8 cellular contexts compared by ENCODE assay signal in the genomic region with DNA sequence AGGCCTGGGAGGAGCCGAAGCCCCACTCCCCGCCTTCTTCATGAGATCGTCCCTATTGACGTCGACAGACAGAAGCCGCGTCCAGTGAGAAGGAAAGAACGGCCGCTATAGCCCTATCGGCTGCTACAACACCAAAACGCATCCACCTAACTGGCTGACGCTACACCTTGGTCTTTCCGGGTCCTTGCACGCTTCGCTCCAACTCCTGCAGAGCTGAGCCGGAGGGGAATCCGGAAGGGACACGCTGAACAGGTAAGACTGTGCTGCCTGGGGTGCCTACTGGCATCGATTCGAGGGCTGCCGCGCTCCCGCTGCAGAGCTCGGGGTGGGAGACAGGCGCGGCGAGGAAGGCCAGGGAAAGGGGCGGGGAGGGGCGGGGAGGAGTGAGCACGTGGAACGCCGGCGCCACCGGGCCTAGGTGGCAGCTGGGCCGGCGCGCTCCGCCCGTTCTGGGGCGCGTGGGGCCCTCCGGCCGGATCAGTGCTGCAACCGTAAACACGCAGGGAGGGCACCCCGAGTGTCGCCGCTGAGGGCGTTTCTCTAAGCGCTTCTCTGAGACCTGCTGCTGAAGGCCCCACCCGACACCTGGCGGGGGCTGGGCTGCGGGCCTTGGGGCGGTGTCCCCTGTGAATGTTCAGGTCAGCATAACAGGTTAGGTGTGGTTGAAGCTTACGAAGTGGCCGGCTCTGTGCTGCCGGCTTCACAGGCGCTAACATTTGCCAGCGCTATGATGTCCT. TPM values are rescaled to one million over a fixed set of nuclear protein-coding genes. Genes with fewer than 3 reads are reported as not detected.
A peak's percentile ranks its signal among the peaks of the same experiment; 100 is the strongest.
DNase-seq lines count a peak whose midpoint lies in the region; ATAC-seq, FAIRE-seq and TF ChIP-seq lines count a peak whose summit lies in the region.

A gene with protein sequence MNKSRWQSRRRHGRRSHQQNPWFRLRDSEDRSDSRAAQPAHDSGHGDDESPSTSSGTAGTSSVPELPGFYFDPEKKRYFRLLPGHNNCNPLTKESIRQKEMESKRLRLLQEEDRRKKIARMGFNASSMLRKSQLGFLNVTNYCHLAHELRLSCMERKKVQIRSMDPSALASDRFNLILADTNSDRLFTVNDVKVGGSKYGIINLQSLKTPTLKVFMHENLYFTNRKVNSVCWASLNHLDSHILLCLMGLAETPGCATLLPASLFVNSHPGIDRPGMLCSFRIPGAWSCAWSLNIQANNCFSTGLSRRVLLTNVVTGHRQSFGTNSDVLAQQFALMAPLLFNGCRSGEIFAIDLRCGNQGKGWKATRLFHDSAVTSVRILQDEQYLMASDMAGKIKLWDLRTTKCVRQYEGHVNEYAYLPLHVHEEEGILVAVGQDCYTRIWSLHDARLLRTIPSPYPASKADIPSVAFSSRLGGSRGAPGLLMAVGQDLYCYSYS (plus strand): TSS at position 173 of the 737 bp plus-strand sequence. CDS start 11,515 bp downstream, outside the sequence.

- WGBS in HepG2 (ENCODE audit: low lambda C conversion rate) = 3% methylated on average over 23 of the region's 59 CpGs

- POLR2A ChIA-PET in HepG2 (lab: Yijun Ruan, JAX) = interaction anchor here (1.4 to 1.8 kb wide), 2 partner anchors 32 to 37 kb away, joined by 4 to 5 read pairs; a partner anchor contains a TSS

- peak; percentile 97 for ATAC-seq in CD4-positive, CD25-positive, alpha-beta regulatory T cell (ENCODE audit: low read depth in 2 of 2)
- ATAC-seq in GM19452 (IDR thresholded peaks at IDR 0.05; ENCODE audit: unreplicated experiment) (peak; percentile 97), HG03575 (IDR thresholded peaks at IDR 0.05; ENCODE audit: extremely low read depth, insufficient number of reproducible peaks, low FRiP score, unreplicated experiment) (peak; percentile 94), HepG2 (peak; percentile 95)

- peak; percentile 68 to 87 for TF ChIP-seq POLR2A in HepG2 (IDR thresholded peaks at IDR 0.05; ENCODE audit: insufficient read depth in 1 of 2, low read depth in 2 of 2, low read length in 2 of 2)

- no peaks in the 10 kb centered on the region for H3K9me3 Mint-ChIP-seq in CD4-positive, CD25-positive, alpha-beta regulatory T cell

- H3K36me3 Mint-ChIP-seq in CD4-positive, CD25-positive, alpha-beta regulatory T cell = peaks cover 3% of the 10 kb centered on the region

- H3K9me3 ChIP-seq in CD4-positive, CD25-positive, alpha-beta regulatory T cell (ENCODE audit: control insufficient read depth in 2 of 2, low read length in 2 of 2) = no peaks in the 10 kb centered on the region
- H3K9me3 ChIP-seq in HepG2 (ENCODE audit: low read length) = no peaks in the 10 kb centered on the region

- TF ChIP-seq CTCF in HepG2 (CRISPR knock-in tag; IDR thresholded peaks at IDR 0.05) = no peak

- H3K4me3 ChIP-seq in CD4-positive, CD25-positive, alpha-beta regulatory T cell (ENCODE audit: low read depth, low read length) = peak within 1 kb of the TSS; percentile 78
- H3K4me3 ChIP-seq in HepG2 (replicated peaks in 1 of 3; ENCODE audit: insufficient read depth in 1 of 3, low read depth in 2 of 3, low read length in 3 of 3) = peak within 1 kb of the TSS; percentile 80 to 98 (median 91)

- H3K4me1 Mint-ChIP-seq in CD4-positive, CD25-positive, alpha-beta regulatory T cell = peaks cover 5 to 32% (median 11%) of the 10 kb centered on the region in 4 donors

- TSS peak; percentile 56 for BruUV-seq in HepG2 (replicated peaks; lab: Mats Ljungman, UMichigan)

- H3K4me3 Mint-ChIP-seq in CD4-positive, CD25-positive, alpha-beta regulatory T cell = peak within 1 kb of the TSS; percentile 95 to 99 (median 98)

- peak; percentile 84 for FAIRE-seq in HepG2 (lab: Jason Lieb, UNC)

- peaks cover 21% of the 10 kb centered on the region for H3K79me2 ChIP-seq in HepG2 (ENCODE audit: insufficient read depth, low read length)

- peaks cover 16% of the 10 kb centered on the region for H3K27me3 Mint-ChIP-seq in CD4-positive, CD25-positive, alpha-beta regulatory T cell

- CTCF ChIA-PET in HepG2 (lab: Yijun Ruan, JAX; ENCODE audit: low intra/inter-chr PET ratio, low total read pairs) = no interaction called here

- peak; percentile 89 to 98 (median 92) for DNase-seq in CD4-positive, CD25-positive, alpha-beta regulatory T cell
- peak; percentile 98 for DNase-seq in NCI-H82 (lab: John Stamatoyannopoulos, UW)
- peak; percentile 94 to 95 for DNase-seq in activated CD4-positive, alpha-beta T cell treated with anti-CD3 and anti-CD28 coated beads, Interleukin-2, amount 50 U/mL, for 4 hours
- peak; percentile 93 to 99 for DNase-seq in dermis microvascular lymphatic vessel endothelial cell (ENCODE audit: low read depth in 2 of 2)
- DNase-seq in HepG2 (ENCODE audit: low spot score) = peak; percentile 98
- DNase-seq in stimulated activated CD4-positive, alpha-beta T cell treated with anti-CD3 and anti-CD28 coated beads, Interleukin-4, amount 100 ng/mL, for 24 hours = peak; percentile 95

- H3K4me1 ChIP-seq in CD4-positive, CD25-positive, alpha-beta regulatory T cell (ENCODE audit: control insufficient read depth, insufficient read depth, low read length, poor library complexity, severe bottlenecking) = peaks cover 20% of the 10 kb centered on the region
- H3K4me1 ChIP-seq in HepG2 (ENCODE audit: insufficient read depth, low read length) = peaks cover 18% of the 10 kb centered on the region

- in situ Hi-C loops in HepG2 (cut with HindIII; ENCODE audit: extremely low pct_ligation_motif_present, low pct_unique_long_range_greater_than_20kb) = no loop called here

- peak within 1 kb of the TSS; percentile 83 for H3K9ac ChIP-seq in HepG2 (ENCODE audit: insufficient read depth, low read depth, low read length)

- peak within 1 kb of the TSS; percentile 100 for H3K4me2 ChIP-seq in HepG2 (ENCODE audit: low read depth, low read length)

- no peak for TF ChIP-seq RAD21 in HepG2 (CRISPR knock-in tag; IDR thresholded peaks at IDR 0.05)

- H3K27me3 ChIP-seq in CD4-positive, CD25-positive, alpha-beta regulatory T cell (ENCODE audit: control insufficient read depth, insufficient read depth, low read length) = no peaks in the 10 kb centered on the region
- no peaks in the 10 kb centered on the region; a peak in 1 of 5 replicates for H3K27me3 ChIP-seq in HepG2 (ENCODE audit: control insufficient read depth in 1 of 2, insufficient read depth in 2 of 2, low read length in 2 of 2)

- no peaks in the 10 kb centered on the region for H3K36me3 ChIP-seq in CD4-positive, CD25-positive, alpha-beta regulatory T cell (ENCODE audit: control insufficient read depth, insufficient read depth, low read length)
- no peaks in the 10 kb centered on the region for H3K36me3 ChIP-seq in HepG2 (replicated peaks in 1 of 2; ENCODE audit: control insufficient read depth in 1 of 2, insufficient read depth in 2 of 2, low read length in 2 of 2)

- H2AFZ ChIP-seq in HepG2 (ENCODE audit: low read length) = peak within 1 kb of the TSS; percentile 82

- TF ChIP-seq EP300 in HepG2 (IDR thresholded peaks at IDR 0.05; ENCODE audit: low read depth in 2 of 2, low read length in 2 of 2) (no peak), HepG2 (CRISPR knock-in tag; IDR thresholded peaks at IDR 0.05; ENCODE audit: borderline replicate concordance) (no peak; the same call in 1 of the 2 replicates)

- peak within 1 kb of the TSS; percentile 79 for H3K27ac ChIP-seq in CD4-positive, CD25-positive, alpha-beta regulatory T cell (ENCODE audit: insufficient read depth, low read length, poor library complexity, severe bottlenecking)
- H3K27ac ChIP-seq in HepG2 (ENCODE audit: extremely low read length, insufficient read depth, low read length) = peak within 1 kb of the TSS; percentile 80

- intact Hi-C loops in HepG2 (cut with micrococcal nuclease; ENCODE audit: unreplicated experiment) = no loop called here

- H4K20me1 ChIP-seq in HepG2 (ENCODE audit: insufficient read depth, low read length) = no peaks in the 10 kb centered on the region

- H3K27ac Mint-ChIP-seq in CD4-positive, CD25-positive, alpha-beta regulatory T cell = peak within 1 kb of the TSS; percentile 7 to 95 (median 87)

TF ChIP-seq in HepG2, 621 proteins besides CTCF, POLR2A, EP300 and RAD21 (continues in another document):
- TF ChIP-seq RNF2 (conservative IDR thresholded peaks at IDR 0.05; ENCODE audit: low read depth) (peak; percentile 30; the same call in 1 of the 2 replicates), SIN3A (IDR thresholded peaks at IDR 0.05; ENCODE audit: borderline replicate concordance, low read depth, low read length) (peak; percentile 53; the same call in 1 of the 2 replicates), DNMT3B (CRISPR knock-in tag; conservative IDR thresholded peaks at IDR 0.05) (peak; percentile 68; the same call in 1 of the 2 replicates), ISX (CRISPR knock-in tag; conservative IDR thresholded peaks at IDR 0.05) (no peak), ZNF674 (CRISPR knock-in tag; IDR thresholded peaks at IDR 0.05; ENCODE audit: low read depth) (no peak)

RNA-seq across cellular contexts. Expression of the gene that starts here (rescaled TPM):
- total RNA-seq in CD4-positive, CD25-positive, alpha-beta regulatory T cell = 32.6 TPM
- polyA plus RNA-seq in CD4-positive, CD25-positive, alpha-beta regulatory T cell = 10 to 100 TPM in 2 of 4 donors, 1 to 10 TPM in 2; 7.1 to 12.1 (median 9.3) TPM
- total RNA-seq in dermis microvascular lymphatic vessel endothelial cell (5.1 and 6.2 TPM in 2 replicates), HepG2 (2016; rRNA removed; fragmentation: Illumina TruSeq; extraction: Trizol) (17.3 and 18.8 TPM in 2 replicates)
- 3.9 and 4.3 TPM in 2 replicates for total RNA-seq in HepG2 (2016; cell fraction: cytosol; rRNA removed; fragmentation: Illumina TruSeq; extraction: Trizol; ENCODE audit: low read depth)
- 19.7 and 20.3 TPM in 2 replicates for total RNA-seq in HepG2 (2016; cell fraction: insoluble cytoplasmic fraction; rRNA removed; fragmentation: Illumina TruSeq; extraction: Trizol)
- 5.0 and 5.4 TPM in 2 replicates for total RNA-seq in HepG2 (2016; cell fraction: membrane; rRNA removed; fragmentation: Illumina TruSeq; extraction: Trizol)
- 20.4 and 27.6 TPM in 2 replicates for total RNA-seq in HepG2 (2016; cell fraction: nucleus; rRNA removed; fragmentation: Illumina TruSeq; extraction: Trizol)
- polyA plus RNA-seq in HepG2 (2011; rRNA removed) = 21.1 and 25.6 TPM in 2 replicates
- 15.1 and 22.4 TPM in 2 replicates for polyA plus RNA-seq in HepG2 (2011; cell fraction: cytosol; rRNA removed)
- 71.7 and 82.4 TPM in 2 replicates for polyA plus RNA-seq in HepG2 (2011; cell fraction: nucleus; rRNA removed)
- 16.5 and 19.5 TPM in 2 replicates for polyA plus RNA-seq in HepG2 (2012)
- 1.7 and 2.2 TPM in 2 replicates for polyA plus RNA-seq in HepG2 (2016; cell fraction: cytosol; fragmentation: Illumina TruSeq; extraction: Trizol; ENCODE audit: low read depth)
- polyA plus RNA-seq in HepG2 (2016; cell fraction: insoluble cytoplasmic fraction; fragmentation: Illumina TruSeq; extraction: Trizol; ENCODE audit: low read depth) = 18.3 and 21.3 TPM in 2 replicates
- polyA plus RNA-seq in HepG2 (2016; cell fraction: membrane; fragmentation: Illumina TruSeq; extraction: Trizol; ENCODE audit: low read depth) = 3.5 and 3.9 TPM in 2 replicates
- 26.1 and 30.0 TPM in 2 replicates for polyA plus RNA-seq in HepG2 (2016; cell fraction: nucleus; fragmentation: Illumina TruSeq; extraction: Trizol; ENCODE audit: insufficient read depth, low read depth)
- polyA minus RNA-seq in HepG2 (2011; rRNA and poly(A)+ RNA removed; ENCODE audit: low replicate concordance) = 21.6 and 30.7 TPM in 2 replicates
- polyA minus RNA-seq in HepG2 (2011; cell fraction: cytosol; rRNA and poly(A)+ RNA removed) = 6.5 and 8.3 TPM in 2 replicates
- polyA minus RNA-seq in HepG2 (2011; cell fraction: nucleus; rRNA and poly(A)+ RNA removed) = 54.1 and 63.2 TPM in 2 replicates

Comparison
In these comparisons a context has a peak if more than half of its experiments do, and no peak if none do; other contexts are left out.
1. Peak in every context shown above with its lines: DNase-seq, ATAC-seq, H3K4me3 ChIP-seq and H3K27ac ChIP-seq.